ENCODE assay signal across 1 cellular context in the genomic region with DNA sequence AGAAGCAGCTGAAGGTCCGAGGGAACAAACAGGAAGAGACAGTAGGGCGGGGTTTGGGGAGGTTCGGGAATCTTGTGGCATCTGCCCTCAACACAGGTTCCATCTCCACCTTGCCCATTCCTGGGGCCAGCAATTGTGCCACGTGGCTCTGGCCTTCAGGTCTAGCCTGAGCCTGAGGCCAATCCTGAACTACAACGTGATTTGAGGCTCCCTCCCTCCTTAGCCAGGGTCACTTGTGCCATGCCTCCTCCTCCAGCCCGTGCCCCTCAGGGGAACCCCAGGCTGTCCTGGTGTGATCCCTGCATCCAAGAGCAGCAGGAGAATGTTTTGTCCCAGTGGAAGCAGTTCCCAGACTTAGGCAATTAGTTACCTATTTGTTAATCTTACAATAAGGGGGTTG.
TF ChIP-seq lines count a peak whose summit lies in the region.

No MANE protein-coding gene starts in this region.

TF ChIP-seq in HepG2, 621 proteins besides CTCF, POLR2A, EP300 and RAD21:
- TF ChIP-seq, protein P1, sequence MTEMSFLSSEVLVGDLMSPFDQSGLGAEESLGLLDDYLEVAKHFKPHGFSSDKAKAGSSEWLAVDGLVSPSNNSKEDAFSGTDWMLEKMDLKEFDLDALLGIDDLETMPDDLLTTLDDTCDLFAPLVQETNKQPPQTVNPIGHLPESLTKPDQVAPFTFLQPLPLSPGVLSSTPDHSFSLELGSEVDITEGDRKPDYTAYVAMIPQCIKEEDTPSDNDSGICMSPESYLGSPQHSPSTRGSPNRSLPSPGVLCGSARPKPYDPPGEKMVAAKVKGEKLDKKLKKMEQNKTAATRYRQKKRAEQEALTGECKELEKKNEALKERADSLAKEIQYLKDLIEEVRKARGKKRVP (CRISPR knock-in tag; IDR thresholded peaks at IDR 0.05): no peak
- TF ChIP-seq ZNF781 (CRISPR knock-in tag; IDR thresholded peaks at IDR 0.05; ENCODE audit: borderline replicate concordance, not compliant biosample characterization): no peak
- TF ChIP-seq JUN (CRISPR knock-in tag; IDR thresholded peaks at IDR 0.05): no peak
- TF ChIP-seq, protein P2, sequence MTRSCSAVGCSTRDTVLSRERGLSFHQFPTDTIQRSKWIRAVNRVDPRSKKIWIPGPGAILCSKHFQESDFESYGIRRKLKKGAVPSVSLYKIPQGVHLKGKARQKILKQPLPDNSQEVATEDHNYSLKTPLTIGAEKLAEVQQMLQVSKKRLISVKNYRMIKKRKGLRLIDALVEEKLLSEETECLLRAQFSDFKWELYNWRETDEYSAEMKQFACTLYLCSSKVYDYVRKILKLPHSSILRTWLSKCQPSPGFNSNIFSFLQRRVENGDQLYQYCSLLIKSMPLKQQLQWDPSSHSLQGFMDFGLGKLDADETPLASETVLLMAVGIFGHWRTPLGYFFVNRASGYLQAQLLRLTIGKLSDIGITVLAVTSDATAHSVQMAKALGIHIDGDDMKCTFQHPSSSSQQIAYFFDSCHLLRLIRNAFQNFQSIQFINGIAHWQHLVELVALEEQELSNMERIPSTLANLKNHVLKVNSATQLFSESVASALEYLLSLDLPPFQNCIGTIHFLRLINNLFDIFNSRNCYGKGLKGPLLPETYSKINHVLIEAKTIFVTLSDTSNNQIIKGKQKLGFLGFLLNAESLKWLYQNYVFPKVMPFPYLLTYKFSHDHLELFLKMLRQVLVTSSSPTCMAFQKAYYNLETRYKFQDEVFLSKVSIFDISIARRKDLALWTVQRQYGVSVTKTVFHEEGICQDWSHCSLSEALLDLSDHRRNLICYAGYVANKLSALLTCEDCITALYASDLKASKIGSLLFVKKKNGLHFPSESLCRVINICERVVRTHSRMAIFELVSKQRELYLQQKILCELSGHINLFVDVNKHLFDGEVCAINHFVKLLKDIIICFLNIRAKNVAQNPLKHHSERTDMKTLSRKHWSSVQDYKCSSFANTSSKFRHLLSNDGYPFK (CRISPR knock-in tag; IDR thresholded peaks at IDR 0.05; ENCODE audit: borderline replicate concordance): 0 out of 2 replicates have a peak, but pooled peaks have one; percentile 26
- TF ChIP-seq, protein P3, sequence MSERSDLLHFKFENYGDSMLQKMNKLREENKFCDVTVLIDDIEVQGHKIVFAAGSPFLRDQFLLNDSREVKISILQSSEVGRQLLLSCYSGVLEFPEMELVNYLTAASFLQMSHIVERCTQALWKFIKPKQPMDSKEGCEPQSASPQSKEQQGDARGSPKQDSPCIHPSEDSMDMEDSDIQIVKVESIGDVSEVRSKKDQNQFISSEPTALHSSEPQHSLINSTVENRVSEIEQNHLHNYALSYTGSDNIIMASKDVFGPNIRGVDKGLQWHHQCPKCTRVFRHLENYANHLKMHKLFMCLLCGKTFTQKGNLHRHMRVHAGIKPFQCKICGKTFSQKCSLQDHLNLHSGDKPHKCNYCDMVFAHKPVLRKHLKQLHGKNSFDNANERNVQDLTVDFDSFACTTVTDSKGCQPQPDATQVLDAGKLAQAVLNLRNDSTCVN (CRISPR knock-in tag; IDR thresholded peaks at IDR 0.05; ENCODE audit: borderline replicate concordance): no peak
